ENCODE assay signal across 15 cellular contexts in the genomic region with DNA sequence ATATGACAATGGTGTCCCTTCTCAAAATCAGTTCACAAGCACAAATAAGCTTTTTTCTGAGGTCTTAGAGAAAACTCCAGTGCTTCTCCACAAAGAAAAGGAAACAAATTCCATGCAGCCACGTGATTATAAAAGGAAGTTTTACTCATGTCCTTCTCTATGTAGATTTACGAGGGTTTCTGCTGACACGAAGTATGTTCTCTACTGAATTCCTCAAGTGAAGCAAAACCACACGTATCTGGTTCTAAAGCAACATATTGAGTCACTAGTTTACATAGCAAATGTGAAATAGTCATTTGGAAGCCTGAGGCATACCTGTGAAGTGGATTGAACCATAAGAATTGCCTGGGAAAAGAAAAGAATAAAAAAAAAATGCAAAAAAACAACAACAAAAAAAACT. TPM values are rescaled to one million over a fixed set of nuclear protein-coding genes. Genes with fewer than 3 reads are reported as not detected.
A peak's percentile ranks its signal among the peaks of the same experiment; 100 is the strongest.
DNase-seq lines count a peak whose midpoint lies in the region; ATAC-seq, FAIRE-seq and TF ChIP-seq lines count a peak whose summit lies in the region.
"Had no signal": no experiment of that assay in that cellular context is flagged by ENCODE, and none has a peak within 500 bp of the region (broad histone marks: within the 10 kb centered on the region; RNA-seq: fewer than 3 reads in every experiment).

No MANE protein-coding gene starts in this region.

- 3% methylated on average over 4 of the region's 4 CpGs for WGBS in A549 (ENCODE audit: missing lambda C conversion rate)

- CTCF ChIA-PET in A549 (lab: Yijun Ruan, JAX): interaction anchor here (1.5 kb wide), 1 partner anchor 14 kb away, joined by 4 read pairs; no protein-coding TSS in a partner anchor
- CTCF ChIA-PET in CD4-positive, alpha-beta memory T cell (lab: Charles Lee; ENCODE audit: partially characterized antibody): no interaction called here

- H3K4me1 ChIP-seq in A549: peaks cover 18% of the 10 kb centered on the region; the same call in 2 of the 3 replicates
- no peaks in the 10 kb centered on the region for H3K4me1 ChIP-seq in CD4-positive, alpha-beta memory T cell (ENCODE audit: insufficient read depth, low read length)
- H3K4me1 ChIP-seq: BLaER1 had no signal

- no peaks in the 10 kb centered on the region for H3K9me3 ChIP-seq in A549
- H3K9me3 ChIP-seq in CD4-positive, alpha-beta memory T cell (ENCODE audit: control insufficient read depth in 1 of 2, low read length in 2 of 2): no peaks in the 10 kb centered on the region
- H3K9me3 ChIP-seq: BLaER1, esophagus squamous epithelium had no signal

- no peaks in the 10 kb centered on the region for H3K9me3 Mint-ChIP-seq in CD4-positive, alpha-beta memory T cell
- H3K9me3 Mint-ChIP-seq: stimulated activated memory B cell treated with anti-CD40 and anti-IgM and Interleukin-4, amounts not matched to agents 10 μg/mL and 1 μg/mL and 100 μg/mL, for 72 hours; T-cell had no signal

- peak overlapping the region; percentile 29 for H3K4me2 ChIP-seq in A549
- H3K4me2 ChIP-seq: BLaER1, KMS-11 had no signal

- TF ChIP-seq CTCF in A549 (IDR thresholded peaks at IDR 0.05): no peak
- no peak for TF ChIP-seq CTCF in astrocyte of the spinal cord (IDR thresholded peaks at IDR 0.05; ENCODE audit: low read depth, low read length)

- ATAC-seq in A549 (peak in 1 of 2 experiments; percentile 43; a peak in 1 of 6 replicates), HG03571 (IDR thresholded peaks at IDR 0.05; ENCODE audit: unreplicated experiment) (no peak)
- ATAC-seq: stimulated activated memory B cell treated with anti-CD40 and anti-IgM and Interleukin-4, amounts not matched to agents 10 μg/mL and 1 μg/mL and 100 μg/mL, for 72 hours; T-cell had no signal

- peak; percentile 90 for FAIRE-seq in A549 (lab: Jason Lieb, UNC)

- no peaks in the 10 kb centered on the region for H3K36me3 Mint-ChIP-seq in CD4-positive, alpha-beta memory T cell
- H3K36me3 Mint-ChIP-seq: stimulated activated memory B cell treated with anti-CD40 and anti-IgM and Interleukin-4, amounts not matched to agents 10 μg/mL and 1 μg/mL and 100 μg/mL, for 72 hours; T-cell had no signal

- H3K27ac Mint-ChIP-seq in CD4-positive, alpha-beta memory T cell: no peak overlapping the region
- H3K27ac Mint-ChIP-seq: stimulated activated memory B cell treated with anti-CD40 and anti-IgM and Interleukin-4, amounts not matched to agents 10 μg/mL and 1 μg/mL and 100 μg/mL, for 72 hours; T-cell had no signal

- no peak overlapping the region for H3K27ac ChIP-seq in A549
- no peak overlapping the region for H3K27ac ChIP-seq in CD4-positive, alpha-beta memory T cell (ENCODE audit: low read depth, low read length)
- H3K27ac ChIP-seq: BLaER1, KMS-11 had no signal

- POLR2A ChIA-PET in A549 (lab: Yijun Ruan, JAX): no interaction called here
- POLR2A ChIA-PET in CD4-positive, alpha-beta memory T cell (lab: Charles Lee; ENCODE audit: partially characterized antibody): no interaction called here

- intact Hi-C loops in CD4-positive, alpha-beta memory T cell (cut with micrococcal nuclease): no loop called here

- in situ Hi-C loops in astrocyte of the spinal cord (cut with HindIII; ENCODE audit: low sequenced_read_pairs): no loop called here

- no peak overlapping the region for H3K4me3 Mint-ChIP-seq in CD4-positive, alpha-beta memory T cell
- H3K4me3 Mint-ChIP-seq: stimulated activated memory B cell treated with anti-CD40 and anti-IgM and Interleukin-4, amounts not matched to agents 10 μg/mL and 1 μg/mL and 100 μg/mL, for 72 hours; T-cell had no signal

- no peak for TF ChIP-seq POLR2A in A549 (IDR thresholded peaks at IDR 0.05; ENCODE audit: low read length)

- no peak for TF ChIP-seq RAD21 in A549 (conservative IDR thresholded peaks at IDR 0.05 in 1 of 2, IDR thresholded peaks at IDR 0.05 in 1 of 2)

- peaks cover 3 to 10% of the 10 kb centered on the region in 2 donors for H3K27me3 Mint-ChIP-seq in CD4-positive, alpha-beta memory T cell

- no peaks in the 10 kb centered on the region for H3K36me3 ChIP-seq in CD4-positive, alpha-beta memory T cell (ENCODE audit: insufficient read depth, low read length)
- H3K36me3 ChIP-seq: BLaER1, esophagus squamous epithelium had no signal

- no peaks in the 10 kb centered on the region for H3K27me3 ChIP-seq in CD4-positive, alpha-beta memory T cell (ENCODE audit: insufficient read depth, low read length)
- H3K27me3 ChIP-seq: BLaER1, esophagus squamous epithelium had no signal

- H3K4me3 ChIP-seq in A549 (no peak overlapping the region), astrocyte of the spinal cord (ENCODE audit: low read depth, low read length) (no peak overlapping the region)
- H3K4me3 ChIP-seq in CD4-positive, alpha-beta memory T cell (ENCODE audit: low read length in 2 of 2): no peak overlapping the region
- H3K4me3 ChIP-seq: BLaER1, esophagus squamous epithelium had no signal

- no peak for TF ChIP-seq EP300 in A549 (IDR thresholded peaks at IDR 0.05)

- no peaks in the 10 kb centered on the region for H3K4me1 Mint-ChIP-seq in CD4-positive, alpha-beta memory T cell
- H3K4me1 Mint-ChIP-seq: stimulated activated memory B cell treated with anti-CD40 and anti-IgM and Interleukin-4, amounts not matched to agents 10 μg/mL and 1 μg/mL and 100 μg/mL, for 72 hours had no signal

- DNase-seq in A549 (ENCODE audit: low read depth in 1 of 2, low spot score in 1 of 2) (peak; percentile 8 to 36), HCEC 1CT (peak; percentile 92), astrocyte of the spinal cord (ENCODE audit: low read depth, low spot score) (peak; percentile 90), kidney glomerular epithelial cell (lab: John Stamatoyannopoulos, UW) (peak; percentile 96), NK-92 (lab: John Stamatoyannopoulos, UW; ENCODE audit: unreplicated experiment) (no peak), NCI-H2196 (lab: John Stamatoyannopoulos, UW; ENCODE audit: unreplicated experiment) (no peak)
- DNase-seq in CD4-positive, alpha-beta memory T cell: no peak
- DNase-seq: amygdala, esophagus squamous epithelium, NCI-H524, T-cell had no signal

TF ChIP-seq in A549, 52 proteins besides CTCF, POLR2A, EP300 and RAD21:
- TF ChIP-seq RFX5 (IDR thresholded peaks at IDR 0.05) (no peak), NFE2L2 (conservative IDR thresholded peaks at IDR 0.05; ENCODE audit: low read length) (no peak), ZNF302 (CRISPR knock-in tag; IDR thresholded peaks at IDR 0.05) (no peak), CEBPB (IDR thresholded peaks at IDR 0.05) (peak in 1 of 2 experiments; percentile 15; a peak in 1 of 4 replicates), POLR2AphosphoS2 (conservative IDR thresholded peaks at IDR 0.05; ENCODE audit: low read length) (no peak), KDM1A (IDR thresholded peaks at IDR 0.05; ENCODE audit: low read depth) (no peak)
- TF ChIP-seq, protein P1, sequence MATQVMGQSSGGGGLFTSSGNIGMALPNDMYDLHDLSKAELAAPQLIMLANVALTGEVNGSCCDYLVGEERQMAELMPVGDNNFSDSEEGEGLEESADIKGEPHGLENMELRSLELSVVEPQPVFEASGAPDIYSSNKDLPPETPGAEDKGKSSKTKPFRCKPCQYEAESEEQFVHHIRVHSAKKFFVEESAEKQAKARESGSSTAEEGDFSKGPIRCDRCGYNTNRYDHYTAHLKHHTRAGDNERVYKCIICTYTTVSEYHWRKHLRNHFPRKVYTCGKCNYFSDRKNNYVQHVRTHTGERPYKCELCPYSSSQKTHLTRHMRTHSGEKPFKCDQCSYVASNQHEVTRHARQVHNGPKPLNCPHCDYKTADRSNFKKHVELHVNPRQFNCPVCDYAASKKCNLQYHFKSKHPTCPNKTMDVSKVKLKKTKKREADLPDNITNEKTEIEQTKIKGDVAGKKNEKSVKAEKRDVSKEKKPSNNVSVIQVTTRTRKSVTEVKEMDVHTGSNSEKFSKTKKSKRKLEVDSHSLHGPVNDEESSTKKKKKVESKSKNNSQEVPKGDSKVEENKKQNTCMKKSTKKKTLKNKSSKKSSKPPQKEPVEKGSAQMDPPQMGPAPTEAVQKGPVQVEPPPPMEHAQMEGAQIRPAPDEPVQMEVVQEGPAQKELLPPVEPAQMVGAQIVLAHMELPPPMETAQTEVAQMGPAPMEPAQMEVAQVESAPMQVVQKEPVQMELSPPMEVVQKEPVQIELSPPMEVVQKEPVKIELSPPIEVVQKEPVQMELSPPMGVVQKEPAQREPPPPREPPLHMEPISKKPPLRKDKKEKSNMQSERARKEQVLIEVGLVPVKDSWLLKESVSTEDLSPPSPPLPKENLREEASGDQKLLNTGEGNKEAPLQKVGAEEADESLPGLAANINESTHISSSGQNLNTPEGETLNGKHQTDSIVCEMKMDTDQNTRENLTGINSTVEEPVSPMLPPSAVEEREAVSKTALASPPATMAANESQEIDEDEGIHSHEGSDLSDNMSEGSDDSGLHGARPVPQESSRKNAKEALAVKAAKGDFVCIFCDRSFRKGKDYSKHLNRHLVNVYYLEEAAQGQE (IDR thresholded peaks at IDR 0.05): no peak
TF ChIP-seq in A549: peak in this region for 1.

RNA-seq across cellular contexts. Expression of a gene that starts 31.9 kb away (rescaled TPM):
- 8.9 and 12.4 TPM in 2 replicates for polyA plus RNA-seq in A549 (2011; rRNA removed)
- 3.2 and 3.4 TPM in 2 replicates for polyA plus RNA-seq in A549 (2012; cell fraction: cytosol; rRNA removed)
- 2.4 and 2.5 TPM in 2 replicates for polyA plus RNA-seq in A549 (2012; cell fraction: nucleus; rRNA removed)
- polyA plus RNA-seq in A549 (2017; fragmentation: RNase III; extraction: RNeasy Plus Mini Kit Qiagen cat#74134 plus additional on column Dnase treatment): 3.1 to 4.5 TPM (median 4.1 TPM) in 3 replicates
- polyA minus RNA-seq in A549 (2011; rRNA and poly(A)+ RNA removed): 7.2 and 11.2 TPM in 2 replicates
- 1 to 10 TPM; 2.2 to 2.8 TPM for total RNA-seq in CD4-positive, alpha-beta memory T cell
- polyA plus RNA-seq in CD4-positive, alpha-beta memory T cell: 1 to 10 TPM in 1 of 2 donors, not detected in 1; 1.1 TPM

Comparison
In these comparisons a context has a peak if more than half of its experiments do, and no peak if none do; other contexts are left out.
1. DNase-seq: peak in A549 (2 of 2), HCEC 1CT (single experiment), astrocyte of the spinal cord (single experiment) and kidney glomerular epithelial cell (single experiment); none in NK-92 (single experiment), CD4-positive, alpha-beta memory T cell (0 of 5) and NCI-H2196 (single experiment).